16 cellular contexts compared by ENCODE assay signal in genomic region chr17:76243826-76244679, GRCh38. TPM values are rescaled to one million over a fixed set of nuclear protein-coding genes. Genes with fewer than 3 reads are reported as not detected.
DNase-seq lines count a peak whose midpoint lies in the region; ATAC-seq and TF ChIP-seq lines count a peak whose summit lies in the region.
"Had no signal": no experiment of that assay in that cellular context is flagged by ENCODE, and none has a peak within 500 bp of the region (broad histone marks: within the 10 kb centered on the region; RNA-seq: fewer than 3 reads in every experiment).

No MANE protein-coding gene starts in this region.

- BruUV-seq in IMR-90 (replicated peaks; lab: Mats Ljungman, UMichigan): no TSS peak

- CTCF ChIA-PET in IMR-90 (lab: Yijun Ruan, JAX): interaction anchor here (0.6 kb wide), 1 partner anchor 10 kb away, joined by 3 read pairs; no protein-coding TSS in a partner anchor

- no peak for TF ChIP-seq RAD21 in IMR-90 (IDR thresholded peaks at IDR 0.05; ENCODE audit: low read length)

- H3K4me3 ChIP-seq in IMR-90 (ENCODE audit: insufficient read depth, low read depth, low read length) (no peak overlapping the region), endodermal cell (ENCODE audit: low read length) (no peak overlapping the region), spleen (no peak overlapping the region), right atrium auricular region (no peak overlapping the region)
- H3K4me3 ChIP-seq: lung, stomach had no signal

- in situ Hi-C loops in IMR-90 (cut with MboI; ENCODE audit: low sequenced_read_pairs): no loop called here

- H3K14ac ChIP-seq in IMR-90 (replicated peaks; ENCODE audit: low read depth, low read length): no peak overlapping the region

- H4K91ac ChIP-seq in IMR-90 (ENCODE audit: insufficient read depth, low read depth, low read length): no peak overlapping the region

- no peak for TF ChIP-seq POLR2A in IMR-90 (IDR thresholded peaks at IDR 0.05; ENCODE audit: low read depth, low read length)
- no peak for TF ChIP-seq POLR2A in spleen (IDR thresholded peaks at IDR 0.05)

- 40% methylated on average over 3 of the region's 12 CpGs; no CpG with 5 or more reads in 1 of the 2 experiments for WGBS in IMR-90 (ENCODE audit: extremely low coverage in 2 of 2, insufficient read length in 1 of 2), 2 experiments
- 90 to 92% methylated on average over 11 to 12 of the region's 12 CpGs for WGBS in endodermal cell (ENCODE audit: insufficient coverage in 1 of 2, insufficient read length in 1 of 2), 2 experiments
- 49 to 68% (median 54%) methylated on average over 12 of the region's 12 CpGs for WGBS in spleen, 5 donors

- H3K4ac ChIP-seq in IMR-90 (ENCODE audit: low read depth, low read length): no peak overlapping the region

- no peak overlapping the region for H2BK5ac ChIP-seq in IMR-90 (ENCODE audit: low read depth, low read length, poor library complexity, severe bottlenecking)

- H3K36me3 Mint-ChIP-seq in endodermal cell (ENCODE audit: low read depth): no peaks in the 10 kb centered on the region
- peaks cover 0 to 1% of the 10 kb centered on the region in 2 donors for H3K36me3 Mint-ChIP-seq in stimulated activated naive B cell treated with anti-CD40 and anti-IgM and Interleukin-4, amounts not matched to agents 10 μg/mL and 1 μg/mL and 100 μg/mL, for 72 hours

- peaks cover 5% of the 10 kb centered on the region; the same call in 1 of the 2 replicates for H3K4me1 ChIP-seq in IMR-90 (ENCODE audit: control insufficient read depth, insufficient read depth, low read length)
- H3K4me1 ChIP-seq in endodermal cell (ENCODE audit: control insufficient read depth, insufficient read depth, low read length): no peaks in the 10 kb centered on the region
- H3K4me1 ChIP-seq in spleen: peaks cover 12 to 47% (median 31%) of the 10 kb centered on the region in 6 donors
- H3K4me1 ChIP-seq in right atrium auricular region: peaks cover 0 to 18% of the 10 kb centered on the region in 2 donors

- H3K4me2 ChIP-seq in IMR-90 (ENCODE audit: low read depth, low read length): no peak overlapping the region

- peak overlapping the region; percentile 47; the same call in 1 of the 2 replicates for H3K23ac ChIP-seq in IMR-90 (ENCODE audit: low read depth, low read length)

- ATAC-seq in IMR-90 (ENCODE audit: low read depth) (no peak), GM18870 (IDR thresholded peaks at IDR 0.05; ENCODE audit: unreplicated experiment) (no peak)
- no peak for ATAC-seq in stimulated activated naive B cell treated with anti-CD40 and anti-IgM and Interleukin-4, amounts not matched to agents 10 μg/mL and 1 μg/mL and 100 μg/mL, for 72 hours (replicated peaks)
- ATAC-seq: activated T-helper 17 cell treated with anti-CD3 and anti-CD28 coated beads, Interleukin-2, amount 50 U/mL, for 72 hours; SK-N-SH treated with all-trans-retinoic acid at 6 μM for 48 hours had no signal

- peaks cover 19% of the 10 kb centered on the region for H3K4me1 Mint-ChIP-seq in endodermal cell
- H3K4me1 Mint-ChIP-seq in stimulated activated naive B cell treated with anti-CD40 and anti-IgM and Interleukin-4, amounts not matched to agents 10 μg/mL and 1 μg/mL and 100 μg/mL, for 72 hours: peaks cover 31 to 55% of the 10 kb centered on the region in 2 donors

- H2AK9ac ChIP-seq in IMR-90 (replicated peaks; ENCODE audit: low read depth, low read length, poor library complexity): peak overlapping the region; percentile 31

- no peak overlapping the region for H2BK20ac ChIP-seq in IMR-90 (ENCODE audit: low read depth, low read length)

- H3K9ac ChIP-seq in IMR-90 (ENCODE audit: low read depth, low read length) (no peak overlapping the region), endodermal cell (ENCODE audit: extremely low read depth, low read length, poor library complexity, severe bottlenecking) (no peak overlapping the region)

- dilution Hi-C loops in IMR-90 (cut with HindIII; ENCODE audit: low sequenced_read_pairs, unreplicated experiment): no loop called here

- H3K9me3 ChIP-seq in IMR-90 (ENCODE audit: control insufficient read depth, insufficient read depth, low read length) (no peaks in the 10 kb centered on the region), endodermal cell (ENCODE audit: control insufficient read depth, low read length) (no peaks in the 10 kb centered on the region), spleen (no peaks in the 10 kb centered on the region), right atrium auricular region (no peaks in the 10 kb centered on the region)
- H3K9me3 ChIP-seq: stomach had no signal

- no peak overlapping the region for H4K5ac ChIP-seq in IMR-90 (ENCODE audit: low read depth, low read length)

- TF ChIP-seq CTCF in IMR-90 (conservative IDR thresholded peaks at IDR 0.05; ENCODE audit: low read depth, low read length) (no peak), endodermal cell (conservative IDR thresholded peaks at IDR 0.05) (no peak), spleen (IDR thresholded peaks at IDR 0.05 in 8 of 11, conservative IDR thresholded peaks at IDR 0.05 in 3 of 11) (no peak), right atrium auricular region (IDR thresholded peaks at IDR 0.05) (no peak)

- H2AFZ ChIP-seq in IMR-90 (replicated peaks; ENCODE audit: low read length, poor library complexity): no peak overlapping the region

- H3K27me3 Mint-ChIP-seq in endodermal cell (ENCODE audit: insufficient read depth): peaks cover 46% of the 10 kb centered on the region
- peaks cover 27 to 30% of the 10 kb centered on the region in 2 donors for H3K27me3 Mint-ChIP-seq in stimulated activated naive B cell treated with anti-CD40 and anti-IgM and Interleukin-4, amounts not matched to agents 10 μg/mL and 1 μg/mL and 100 μg/mL, for 72 hours
- H3K27me3 Mint-ChIP-seq: activated T-helper 17 cell treated with anti-CD3 and anti-CD28 coated beads, Interleukin-2, amount 50 U/mL, for 72 hours had no signal

- H3K27ac ChIP-seq in IMR-90 (ENCODE audit: insufficient read depth, low read length) (no peak overlapping the region), endodermal cell (ENCODE audit: low read depth, low read length) (no peak overlapping the region), spleen (no peak overlapping the region), right atrium auricular region (no peak overlapping the region)
- H3K27ac ChIP-seq: brain microvascular endothelial cell, stomach had no signal

- no peak overlapping the region for H2BK15ac ChIP-seq in IMR-90 (ENCODE audit: low read depth, low read length)

- H3K79me1 ChIP-seq in IMR-90 (ENCODE audit: low read depth in 1 of 2, low read length in 2 of 2): no peaks in the 10 kb centered on the region

- POLR2A ChIA-PET in IMR-90 (lab: Charles Lee; ENCODE audit: unreplicated experiment): no interaction called here

- no peak overlapping the region for H2BK120ac ChIP-seq in IMR-90 (ENCODE audit: low read depth, low read length)

- no peak overlapping the region for H3K4me3 Mint-ChIP-seq in endodermal cell
- H3K4me3 Mint-ChIP-seq in stimulated activated naive B cell treated with anti-CD40 and anti-IgM and Interleukin-4, amounts not matched to agents 10 μg/mL and 1 μg/mL and 100 μg/mL, for 72 hours: no peak overlapping the region
- H3K4me3 Mint-ChIP-seq: activated T-helper 17 cell treated with anti-CD3 and anti-CD28 coated beads, Interleukin-2, amount 50 U/mL, for 72 hours had no signal

- peak; percentile 31 for DNase-seq in activated effector memory CD4-positive, alpha-beta T cell treated with anti-CD3 and anti-CD28 coated beads, Interleukin-2, amount 50 U/mL, for 16 hours
- DNase-seq in activated effector memory CD4-positive, alpha-beta T cell treated with Interleukin-2 at 50 U/mL for 16 hours: no peak
- DNase-seq in IMR-90 (no peak), endodermal cell (peak; percentile 48), spleen (no peak), right atrium auricular region (ENCODE audit: low spot score) (no peak)
- DNase-seq in stimulated activated naive B cell treated with anti-CD40 and anti-IgM and Interleukin-4, amounts not matched to agents 10 μg/mL and 1 μg/mL and 100 μg/mL, for 72 hours: no peak
- DNase-seq: brain microvascular endothelial cell; DMS153; effector CD8-positive, alpha-beta T cell; GOT3; stomach had no signal

- intact Hi-C loops in IMR-90 (cut with micrococcal nuclease): no loop called here
- intact Hi-C loops in spleen (cut with DNase I; ENCODE audit: low total_unique reads): no loop called here

- H3K9me1 ChIP-seq in IMR-90 (ENCODE audit: insufficient read depth, low read length): peaks cover 4% of the 10 kb centered on the region

- H3K27ac Mint-ChIP-seq in endodermal cell: no peak overlapping the region
- peak overlapping the region; percentile 62 for H3K27ac Mint-ChIP-seq in stimulated activated naive B cell treated with anti-CD40 and anti-IgM and Interleukin-4, amounts not matched to agents 10 μg/mL and 1 μg/mL and 100 μg/mL, for 72 hours
- H3K27ac Mint-ChIP-seq: activated T-helper 17 cell treated with anti-CD3 and anti-CD28 coated beads, Interleukin-2, amount 50 U/mL, for 72 hours had no signal

- H3K56ac ChIP-seq in IMR-90 (ENCODE audit: extremely low read depth, insufficient read depth, low read length): no peak overlapping the region

- H3K18ac ChIP-seq in IMR-90 (ENCODE audit: low read depth, low read length): no peak overlapping the region

- H4K8ac ChIP-seq in IMR-90 (ENCODE audit: low read depth in 2 of 2, low read length in 2 of 2): no peak overlapping the region

- no peak overlapping the region for H2AK5ac ChIP-seq in IMR-90 (ENCODE audit: low read depth, low read length)

- peaks cover 21% of the 10 kb centered on the region for H3K27me3 ChIP-seq in IMR-90 (ENCODE audit: control insufficient read depth, insufficient read depth, low read length)
- peaks cover 48% of the 10 kb centered on the region for H3K27me3 ChIP-seq in endodermal cell (ENCODE audit: control insufficient read depth, insufficient read depth, low read length, poor library complexity, severe bottlenecking)
- peaks cover 0 to 62% (median 35%) of the 10 kb centered on the region in 7 donors for H3K27me3 ChIP-seq in spleen (replicated peaks in 1 of 7)
- H3K27me3 ChIP-seq in right atrium auricular region: no peaks in the 10 kb centered on the region

- H3K9me3 Mint-ChIP-seq in endodermal cell: no peaks in the 10 kb centered on the region
- no peaks in the 10 kb centered on the region for H3K9me3 Mint-ChIP-seq in stimulated activated naive B cell treated with anti-CD40 and anti-IgM and Interleukin-4, amounts not matched to agents 10 μg/mL and 1 μg/mL and 100 μg/mL, for 72 hours
- H3K9me3 Mint-ChIP-seq: activated T-helper 17 cell treated with anti-CD3 and anti-CD28 coated beads, Interleukin-2, amount 50 U/mL, for 72 hours had no signal

- H3K36me3 ChIP-seq in IMR-90 (ENCODE audit: control insufficient read depth, insufficient read depth, low read length): no peaks in the 10 kb centered on the region
- no peaks in the 10 kb centered on the region for H3K36me3 ChIP-seq in endodermal cell (ENCODE audit: control insufficient read depth, insufficient read depth, low read length)
- no peaks in the 10 kb centered on the region for H3K36me3 ChIP-seq in spleen
- H3K36me3 ChIP-seq in right atrium auricular region: no peaks in the 10 kb centered on the region
- H3K36me3 ChIP-seq: brain microvascular endothelial cell, stomach had no signal

- no peaks in the 10 kb centered on the region for H4K20me1 ChIP-seq in IMR-90 (ENCODE audit: insufficient read depth, low read length)

RNA-seq across cellular contexts. Expression of gene RNF157, which starts 3.8 kb away (rescaled TPM):
- 0.54 and 0.83 TPM in 2 replicates for total RNA-seq in IMR-90 (2012; rRNA removed)
- polyA plus RNA-seq in IMR-90 (2012; rRNA removed): 1.1 and 1.3 TPM in 2 replicates
- polyA plus RNA-seq in IMR-90 (2012; cell fraction: cytosol; rRNA removed): 0.56 and 0.93 TPM in 2 replicates
- polyA plus RNA-seq in IMR-90 (2012; cell fraction: nucleus; rRNA removed; ENCODE audit: low replicate concordance): 0.74 and 1.1 TPM in 2 replicates
- 10 to 100 TPM in 1 of 2 donors, 1 to 10 TPM in 1; 9.6 to 11.2 TPM for total RNA-seq in endodermal cell
- 18.5 TPM for polyA plus RNA-seq in endodermal cell (2013, experiment 1 of 2)
- 17.5 TPM for polyA plus RNA-seq in endodermal cell (2013, experiment 2 of 2)
- total RNA-seq in spleen: 10 to 100 TPM in 3 of 7 donors, 1 to 10 TPM in 4; 6.8 to 13.0 (median 8.6) TPM
- polyA plus RNA-seq in spleen: 1 to 10 TPM in 2 of 3 donors, under 1 TPM in 1; 0.89 to 2.0 (median 1.1) TPM
- total RNA-seq in right atrium auricular region: 10 to 100 TPM in 1 of 2 donors, 1 to 10 TPM in 1; 9.5 to 13.0 TPM

RNA-seq across cellular contexts. Expression of gene UBALD2, which starts 21.1 kb away (rescaled TPM):
- total RNA-seq in IMR-90 (2012; rRNA removed) (0.90 and 1.4 TPM in 2 replicates), endodermal cell (10 to 100 TPM; 36.0 to 46.0 TPM), spleen (10 to 100 TPM; 28.9 to 91.3 (median 63.8) TPM), right atrium auricular region (1 to 10 TPM; 8.4 to 9.7 TPM)
- polyA plus RNA-seq in IMR-90 (2012; rRNA removed) (12.1 and 19.9 TPM in 2 replicates), spleen (10 to 100 TPM; 42.5 to 54.7 (median 43.8) TPM)
- 11.6 and 33.1 TPM in 2 replicates for polyA plus RNA-seq in IMR-90 (2012; cell fraction: cytosol; rRNA removed)
- 14.2 and 21.7 TPM in 2 replicates for polyA plus RNA-seq in IMR-90 (2012; cell fraction: nucleus; rRNA removed; ENCODE audit: low replicate concordance)
- polyA plus RNA-seq in endodermal cell (2013, experiment 1 of 2): 66.6 TPM
- polyA plus RNA-seq in endodermal cell (2013, experiment 2 of 2): 76.0 TPM

Comparison
In these comparisons a context has a peak if more than half of its experiments do, and no peak if none do; other contexts are left out.
1. DNase-seq: peak in activated effector memory CD4-positive, alpha-beta T cell treated with anti-CD3 and anti-CD28 coated beads, Interleukin-2, amount 50 U/mL, for 16 hours (single experiment) and endodermal cell (single experiment); none in activated effector memory CD4-positive, alpha-beta T cell treated with Interleukin-2 at 50 U/mL for 16 hours (single experiment), IMR-90 (single experiment), stimulated activated naive B cell treated with anti-CD40 and anti-IgM and Interleukin-4, amounts not matched to agents 10 μg/mL and 1 μg/mL and 100 μg/mL, for 72 hours (single experiment), spleen (single experiment) and right atrium auricular region (single experiment).